Comparison of ENCODE assay signal across 1 cellular context in genomic region chr15:22838292-22839042, GRCh38.
A peak's percentile ranks its signal among the peaks of the same experiment; 100 is the strongest.
TF ChIP-seq lines count a peak whose summit lies in the region.

NIPA2 (plus strand) TSS chr15:22838666; CDS start chr15:22851732, 13,066 bp downstream.

TF ChIP-seq in HepG2, 621 proteins besides CTCF, POLR2A, EP300 and RAD21 (continued from another document and continues in another):
- TF ChIP-seq, protein P1, sequence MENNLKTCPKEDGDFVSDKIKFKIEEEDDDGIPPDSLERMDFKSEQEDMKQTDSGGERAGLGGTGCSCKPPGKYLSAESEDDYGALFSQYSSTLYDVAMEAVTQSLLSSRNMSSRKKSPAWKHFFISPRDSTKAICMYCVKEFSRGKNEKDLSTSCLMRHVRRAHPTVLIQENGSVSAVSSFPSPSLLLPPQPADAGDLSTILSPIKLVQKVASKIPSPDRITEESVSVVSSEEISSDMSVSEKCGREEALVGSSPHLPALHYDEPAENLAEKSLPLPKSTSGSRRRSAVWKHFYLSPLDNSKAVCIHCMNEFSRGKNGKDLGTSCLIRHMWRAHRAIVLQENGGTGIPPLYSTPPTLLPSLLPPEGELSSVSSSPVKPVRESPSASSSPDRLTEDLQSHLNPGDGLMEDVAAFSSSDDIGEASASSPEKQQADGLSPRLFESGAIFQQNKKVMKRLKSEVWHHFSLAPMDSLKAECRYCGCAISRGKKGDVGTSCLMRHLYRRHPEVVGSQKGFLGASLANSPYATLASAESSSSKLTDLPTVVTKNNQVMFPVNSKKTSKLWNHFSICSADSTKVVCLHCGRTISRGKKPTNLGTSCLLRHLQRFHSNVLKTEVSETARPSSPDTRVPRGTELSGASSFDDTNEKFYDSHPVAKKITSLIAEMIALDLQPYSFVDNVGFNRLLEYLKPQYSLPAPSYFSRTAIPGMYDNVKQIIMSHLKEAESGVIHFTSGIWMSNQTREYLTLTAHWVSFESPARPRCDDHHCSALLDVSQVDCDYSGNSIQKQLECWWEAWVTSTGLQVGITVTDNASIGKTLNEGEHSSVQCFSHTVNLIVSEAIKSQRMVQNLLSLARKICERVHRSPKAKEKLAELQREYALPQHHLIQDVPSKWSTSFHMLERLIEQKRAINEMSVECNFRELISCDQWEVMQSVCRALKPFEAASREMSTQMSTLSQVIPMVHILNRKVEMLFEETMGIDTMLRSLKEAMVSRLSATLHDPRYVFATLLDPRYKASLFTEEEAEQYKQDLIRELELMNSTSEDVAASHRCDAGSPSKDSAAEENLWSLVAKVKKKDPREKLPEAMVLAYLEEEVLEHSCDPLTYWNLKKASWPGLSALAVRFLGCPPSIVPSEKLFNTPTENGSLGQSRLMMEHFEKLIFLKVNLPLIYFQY (CRISPR knock-in tag; IDR thresholded peaks at IDR 0.05; ENCODE audit: borderline replicate concordance) = 0 out of 2 replicates have a peak, but pooled peaks have one; percentile 39
- TF ChIP-seq, protein P2, sequence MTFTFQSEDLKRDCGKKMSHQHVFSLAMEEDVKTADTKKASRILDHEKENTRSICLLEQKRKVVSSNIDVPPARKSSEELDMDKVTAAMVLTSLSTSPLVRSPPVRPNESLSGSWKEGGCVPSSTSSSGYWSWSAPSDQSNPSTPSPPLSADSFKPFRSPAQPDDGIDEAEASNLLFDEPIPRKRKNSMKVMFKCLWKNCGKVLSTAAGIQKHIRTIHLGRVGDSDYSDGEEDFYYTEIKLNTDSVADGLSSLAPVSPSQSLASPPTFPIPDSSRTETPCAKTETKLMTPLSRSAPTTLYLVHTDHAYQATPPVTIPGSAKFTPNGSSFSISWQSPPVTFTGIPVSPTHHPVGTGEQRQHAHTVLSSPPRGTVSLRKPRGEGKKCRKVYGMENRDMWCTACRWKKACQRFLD (CRISPR knock-in tag; IDR thresholded peaks at IDR 0.05; ENCODE audit: borderline replicate concordance) = no peak
- TF ChIP-seq RARA (CRISPR knock-in tag; IDR thresholded peaks at IDR 0.05) (no peak), BHLHE40 (IDR thresholded peaks at IDR 0.05; ENCODE audit: low read length) (peak; percentile 35; the same call in 1 of the 2 replicates), HHEX (CRISPR knock-in tag; IDR thresholded peaks at IDR 0.05) (no peak), ZBTB4 (CRISPR knock-in tag; IDR thresholded peaks at IDR 0.05; ENCODE audit: borderline replicate concordance) (no peak), DPF2 (CRISPR knock-in tag; IDR thresholded peaks at IDR 0.05; ENCODE audit: borderline replicate concordance, low read depth) (no peak), ATRX (CRISPR knock-in tag; IDR thresholded peaks at IDR 0.05; ENCODE audit: borderline replicate concordance) (no peak), GABPA (IDR thresholded peaks at IDR 0.05; ENCODE audit: low read depth, low read length) (peak; percentile 65), GABPA (CRISPR knock-in tag; IDR thresholded peaks at IDR 0.05; ENCODE audit: low read depth) (peak; percentile 89), PHB2 (IDR thresholded peaks at IDR 0.05; ENCODE audit: partially characterized antibody) (no peak), SRY (CRISPR knock-in tag; IDR thresholded peaks at IDR 0.05) (peak; percentile 69; the same call in 1 of the 2 replicates), HMG20B (CRISPR knock-in tag; conservative IDR thresholded peaks at IDR 0.05) (no peak), ELF1 (CRISPR knock-in tag; IDR thresholded peaks at IDR 0.05) (peak; percentile 87), ZNF441 (CRISPR knock-in tag; IDR thresholded peaks at IDR 0.05; ENCODE audit: borderline replicate concordance) (peak; percentile 72; the same call in 1 of the 2 replicates), ZNF530 (CRISPR knock-in tag; IDR thresholded peaks at IDR 0.05; ENCODE audit: low read depth) (no peak), JUN (CRISPR knock-in tag; IDR thresholded peaks at IDR 0.05) (no peak), ZFX (CRISPR knock-in tag; IDR thresholded peaks at IDR 0.05; ENCODE audit: low read depth) (peak; percentile 83), GATA4 (IDR thresholded peaks at IDR 0.05; ENCODE audit: borderline replicate concordance, low read depth) (peak; percentile 21; the same call in 1 of the 2 replicates), ZNF746 (CRISPR knock-in tag; IDR thresholded peaks at IDR 0.05) (no peak), ATF4 (CRISPR knock-in tag; IDR thresholded peaks at IDR 0.05) (peak in 1 of 2 experiments; percentile 87; a peak in 2 of 4 replicates), XBP1 (CRISPR knock-in tag; IDR thresholded peaks at IDR 0.05) (no peak), KAT7 (CRISPR knock-in tag; IDR thresholded peaks at IDR 0.05; ENCODE audit: borderline replicate concordance) (peak; percentile 89; the same call in 1 of the 2 replicates), MAFF (IDR thresholded peaks at IDR 0.05; ENCODE audit: low read depth, low read length) (no peak), UBTF (CRISPR knock-in tag; IDR thresholded peaks at IDR 0.05) (peak; percentile 91), KLF9 (CRISPR knock-in tag; IDR thresholded peaks at IDR 0.05; ENCODE audit: low read depth) (no peak), KLF15 (CRISPR knock-in tag; IDR thresholded peaks at IDR 0.05; ENCODE audit: borderline replicate concordance) (no peak), AGO2 (optimal IDR thresholded peaks at IDR 0.05; ENCODE audit: low read depth, low read length) (peak; percentile 86), NR1H2 (CRISPR knock-in tag; IDR thresholded peaks at IDR 0.05; ENCODE audit: borderline replicate concordance, low read depth) (no peak), FIP1L1 (IDR thresholded peaks at IDR 0.05; ENCODE audit: borderline replicate concordance, insufficient read depth, low read depth, low read length) (no peak), HNRNPL (IDR thresholded peaks at IDR 0.05; ENCODE audit: low read depth, low read length) (no peak), TSC22D2 (CRISPR knock-in tag; IDR thresholded peaks at IDR 0.05; ENCODE audit: borderline replicate concordance) (no peak), IRX3 (CRISPR knock-in tag; IDR thresholded peaks at IDR 0.05; ENCODE audit: borderline replicate concordance, low read depth) (no peak), ATF1 (CRISPR knock-in tag; IDR thresholded peaks at IDR 0.05) (peak; percentile 93), ZBTB1 (CRISPR knock-in tag; IDR thresholded peaks at IDR 0.05; ENCODE audit: borderline replicate concordance) (no peak), ZNF503 (CRISPR knock-in tag; IDR thresholded peaks at IDR 0.05) (no peak), BRD4 (CRISPR knock-in tag; IDR thresholded peaks at IDR 0.05) (no peak), PAX8 (CRISPR knock-in tag; IDR thresholded peaks at IDR 0.05; ENCODE audit: borderline replicate concordance) (no peak), STAT5B (CRISPR knock-in tag; IDR thresholded peaks at IDR 0.05) (0 out of 2 replicates have a peak, but pooled peaks have one; percentile 15)
- TF ChIP-seq, protein P3, sequence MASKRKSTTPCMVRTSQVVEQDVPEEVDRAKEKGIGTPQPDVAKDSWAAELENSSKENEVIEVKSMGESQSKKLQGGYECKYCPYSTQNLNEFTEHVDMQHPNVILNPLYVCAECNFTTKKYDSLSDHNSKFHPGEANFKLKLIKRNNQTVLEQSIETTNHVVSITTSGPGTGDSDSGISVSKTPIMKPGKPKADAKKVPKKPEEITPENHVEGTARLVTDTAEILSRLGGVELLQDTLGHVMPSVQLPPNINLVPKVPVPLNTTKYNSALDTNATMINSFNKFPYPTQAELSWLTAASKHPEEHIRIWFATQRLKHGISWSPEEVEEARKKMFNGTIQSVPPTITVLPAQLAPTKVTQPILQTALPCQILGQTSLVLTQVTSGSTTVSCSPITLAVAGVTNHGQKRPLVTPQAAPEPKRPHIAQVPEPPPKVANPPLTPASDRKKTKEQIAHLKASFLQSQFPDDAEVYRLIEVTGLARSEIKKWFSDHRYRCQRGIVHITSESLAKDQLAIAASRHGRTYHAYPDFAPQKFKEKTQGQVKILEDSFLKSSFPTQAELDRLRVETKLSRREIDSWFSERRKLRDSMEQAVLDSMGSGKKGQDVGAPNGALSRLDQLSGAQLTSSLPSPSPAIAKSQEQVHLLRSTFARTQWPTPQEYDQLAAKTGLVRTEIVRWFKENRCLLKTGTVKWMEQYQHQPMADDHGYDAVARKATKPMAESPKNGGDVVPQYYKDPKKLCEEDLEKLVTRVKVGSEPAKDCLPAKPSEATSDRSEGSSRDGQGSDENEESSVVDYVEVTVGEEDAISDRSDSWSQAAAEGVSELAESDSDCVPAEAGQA (IDR thresholded peaks at IDR 0.05; ENCODE audit: low read depth) = peak; percentile 83
- TF ChIP-seq, protein P3 (CRISPR knock-in tag; IDR thresholded peaks at IDR 0.05; ENCODE audit: borderline replicate concordance) = no peak
- TF ChIP-seq, protein P4, sequence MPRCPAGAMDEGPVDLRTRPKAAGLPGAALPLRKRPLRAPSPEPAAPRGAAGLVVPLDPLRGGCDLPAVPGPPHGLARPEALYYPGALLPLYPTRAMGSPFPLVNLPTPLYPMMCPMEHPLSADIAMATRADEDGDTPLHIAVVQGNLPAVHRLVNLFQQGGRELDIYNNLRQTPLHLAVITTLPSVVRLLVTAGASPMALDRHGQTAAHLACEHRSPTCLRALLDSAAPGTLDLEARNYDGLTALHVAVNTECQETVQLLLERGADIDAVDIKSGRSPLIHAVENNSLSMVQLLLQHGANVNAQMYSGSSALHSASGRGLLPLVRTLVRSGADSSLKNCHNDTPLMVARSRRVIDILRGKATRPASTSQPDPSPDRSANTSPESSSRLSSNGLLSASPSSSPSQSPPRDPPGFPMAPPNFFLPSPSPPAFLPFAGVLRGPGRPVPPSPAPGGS (CRISPR knock-in tag; IDR thresholded peaks at IDR 0.05) = peak; percentile 75; the same call in 1 of the 2 replicates
